In the genomic region with DNA sequence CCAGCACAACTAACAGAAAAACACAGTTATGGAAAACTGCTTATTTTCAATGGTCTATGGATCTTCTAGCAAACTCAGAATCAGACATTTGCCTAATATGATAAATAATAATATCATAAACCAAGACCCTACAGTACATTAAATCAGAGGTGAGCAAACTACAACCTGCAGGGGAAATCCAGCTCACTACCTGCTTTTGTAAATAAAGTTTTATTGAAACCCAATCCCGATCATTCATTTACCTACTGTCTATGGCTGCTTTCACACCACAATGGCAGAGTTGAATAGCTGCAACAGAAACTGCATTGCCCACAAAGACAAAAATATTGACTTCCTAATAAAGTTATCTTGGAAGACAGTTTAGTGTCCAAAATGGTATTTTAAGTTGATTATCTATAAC, we compare ENCODE assay signal across 20 cellular contexts.
DNase-seq lines count a peak whose midpoint lies in the region; ATAC-seq, FAIRE-seq and TF ChIP-seq lines count a peak whose summit lies in the region.
"Had no signal": no experiment of that assay in that cellular context is flagged by ENCODE, and none has a peak within 500 bp of the region (broad histone marks: within the 10 kb centered on the region; RNA-seq: fewer than 3 reads in every experiment).

No MANE protein-coding gene starts in this region.

- no peak overlapping the region for H3K27ac Mint-ChIP-seq in activated naive CD4-positive, alpha-beta T cell treated with anti-CD3 and anti-CD28 coated beads, Interleukin-2, amount 50 U/mL, for 72 hours
- H3K27ac Mint-ChIP-seq: B cell; CD4-positive, alpha-beta T cell; CD8-positive, alpha-beta T cell had no signal

- CTCF ChIA-PET in K562 (lab: Yijun Ruan, JAX; ENCODE audit: low intra/inter-chr PET ratio): no interaction called here

- H3K27ac ChIP-seq in DOHH2 (ENCODE audit: low read depth, low read length): no peak overlapping the region
- peak overlapping the region; percentile 17; the same call in 1 of the 2 replicates for H3K27ac ChIP-seq in SU-DHL-6 (ENCODE audit: low read depth, low read length)
- H3K27ac ChIP-seq in K562 (ENCODE audit: extremely low read depth, low read depth, low read length): no peak overlapping the region
- H3K27ac ChIP-seq: 22Rv1; A549; BLaER1 treated with 17β-estradiol and CSF1 and Interleukin-3, amounts not matched to agents 10 nM and 100 nM; C4-2B had no signal

- no peak for TF ChIP-seq EP300 in K562 (IDR thresholded peaks at IDR 0.05; ENCODE audit: low read length)

- H3K27me3 ChIP-seq in DOHH2 (ENCODE audit: control insufficient read depth, low read length): no peaks in the 10 kb centered on the region
- H3K27me3 ChIP-seq in SU-DHL-6 (ENCODE audit: low read length): no peaks in the 10 kb centered on the region
- H3K27me3 ChIP-seq in K562 (ENCODE audit: control insufficient read depth in 2 of 2, insufficient read depth in 2 of 2, low read length in 2 of 2): no peaks in the 10 kb centered on the region
- H3K27me3 ChIP-seq: BLaER1 treated with 17β-estradiol and CSF1 and Interleukin-3, amounts not matched to agents 10 nM and 100 nM had no signal

- H3F3A ChIP-seq in DOHH2 (ENCODE audit: control insufficient read depth, insufficient read depth) (no peaks in the 10 kb centered on the region), SU-DHL-6 (ENCODE audit: insufficient read depth) (0 out of 2 replicates have a peak, but pooled peaks cover 10% of the 10 kb centered on the region)

- in situ Hi-C loops in K562 (cut with MboI): no loop called here

- TF ChIP-seq POLR2A in K562 (conservative IDR thresholded peaks at IDR 0.05): no peak

- no peak for ATAC-seq in K562
- ATAC-seq in activated naive CD4-positive, alpha-beta T cell treated with anti-CD3 and anti-CD28 coated beads, Interleukin-2, amount 50 U/mL, for 72 hours: no peak
- ATAC-seq: A549; CD8-positive, alpha-beta T cell had no signal

- whole genome bisulfite sequencing in K562 (ENCODE audit: insufficient coverage, low coverage, missing lambda C conversion rate): 74% methylated on average over 1 of the region's 1 CpG

- TF ChIP-seq CTCF in DOHH2 (IDR thresholded peaks at IDR 0.05; ENCODE audit: low read depth, low read length, poor library complexity, severe bottlenecking): no peak
- TF ChIP-seq CTCF in SU-DHL-6 (IDR thresholded peaks at IDR 0.05; ENCODE audit: insufficient read depth, low read length, poor library complexity, severe bottlenecking): no peak
- no peak for TF ChIP-seq CTCF in K562 (IDR thresholded peaks at IDR 0.05 in 2 of 3, conservative IDR thresholded peaks at IDR 0.05 in 1 of 3; ENCODE audit: insufficient read depth in 2 of 3, low read depth in 1 of 3, low read length in 3 of 3)

- H3K9me2 ChIP-seq in DOHH2 (replicated peaks; ENCODE audit: control insufficient read depth, low read length) (no peaks in the 10 kb centered on the region), SU-DHL-6 (replicated peaks; ENCODE audit: insufficient read depth, low read length) (no peaks in the 10 kb centered on the region)

- H4K20me1 ChIP-seq in DOHH2 (ENCODE audit: control insufficient read depth, insufficient read depth, low read depth, low read length): no peaks in the 10 kb centered on the region
- H4K20me1 ChIP-seq in SU-DHL-6 (ENCODE audit: low read depth, low read length): no peaks in the 10 kb centered on the region
- no peaks in the 10 kb centered on the region; the same call in 1 of the 2 replicates for H4K20me1 ChIP-seq in K562 (replicated peaks; ENCODE audit: control insufficient read depth, insufficient read depth, low read length)
- H4K20me1 ChIP-seq: BLaER1 treated with 17β-estradiol and CSF1 and Interleukin-3, amounts not matched to agents 10 nM and 100 nM had no signal

- no peaks in the 10 kb centered on the region for H3K36me3 Mint-ChIP-seq in activated naive CD4-positive, alpha-beta T cell treated with anti-CD3 and anti-CD28 coated beads, Interleukin-2, amount 50 U/mL, for 72 hours
- H3K36me3 Mint-ChIP-seq: CD8-positive, alpha-beta T cell had no signal

- no peak overlapping the region for H2AFZ ChIP-seq in SU-DHL-6 (ENCODE audit: low read depth, low read length, severe bottlenecking)
- H2AFZ ChIP-seq in K562 (ENCODE audit: low read depth, low read length): no peak overlapping the region

- H3K4me3 ChIP-seq in DOHH2 (ENCODE audit: low read length) (no peak overlapping the region), SU-DHL-6 (ENCODE audit: insufficient read depth, low read length, poor library complexity, severe bottlenecking) (no peak overlapping the region), K562 (no peak overlapping the region)
- H3K4me3 ChIP-seq: A549; BLaER1 treated with 17β-estradiol and CSF1 and Interleukin-3, amounts not matched to agents 10 nM and 100 nM had no signal

- no peak for TF ChIP-seq RAD21 in K562 (CRISPR knock-in tag; conservative IDR thresholded peaks at IDR 0.05 in 1 of 2, IDR thresholded peaks at IDR 0.05 in 1 of 2)

- intact Hi-C loops in K562 (cut with micrococcal nuclease): no loop called here

- DNase-seq in K562 (ENCODE audit: extremely low read depth in 1 of 4, low spot score in 3 of 4) (no peak), cerebellum (ENCODE audit: low spot score) (no peak)
- no peak for DNase-seq in activated naive CD4-positive, alpha-beta T cell treated with anti-CD3 and anti-CD28 coated beads, Interleukin-2, amount 50 U/mL, for 72 hours (ENCODE audit: low spot score in 2 of 2)
- DNase-seq: AML-193; Caco-2; Calu3; CD4-positive, alpha-beta T cell; DMS79 treated with DMSO at 0.1 percent for 48 hours; EL; GDM1 had no signal

- no peaks in the 10 kb centered on the region for H3K9me1 ChIP-seq in K562 (ENCODE audit: control insufficient read depth, insufficient read depth, low read length)

- H3K9ac ChIP-seq in SU-DHL-6 (ENCODE audit: low read length) (no peak overlapping the region), K562 (ENCODE audit: insufficient read depth in 1 of 2, low read depth in 2 of 2, low read length in 2 of 2) (no peak overlapping the region)
- H3K9ac ChIP-seq: BLaER1 treated with 17β-estradiol and CSF1 and Interleukin-3, amounts not matched to agents 10 nM and 100 nM had no signal

- peaks cover 67% of the 10 kb centered on the region for H3K4me1 ChIP-seq in DOHH2 (ENCODE audit: control insufficient read depth, low read length)
- H3K4me1 ChIP-seq in K562 (replicated peaks in 1 of 2; ENCODE audit: control insufficient read depth in 2 of 2, insufficient read depth in 2 of 2, low read length in 2 of 2): peaks cover 4 to 12% of the 10 kb centered on the region in 2 experiments; a peak in 3 of 5 replicates
- H3K4me1 ChIP-seq: A549; BLaER1 treated with 17β-estradiol and CSF1 and Interleukin-3, amounts not matched to agents 10 nM and 100 nM had no signal

- H3K9me3 ChIP-seq in DOHH2 (ENCODE audit: control insufficient read depth, insufficient read depth, low read length): peaks cover 11% of the 10 kb centered on the region; the same call in 1 of the 2 replicates
- H3K9me3 ChIP-seq in SU-DHL-6 (ENCODE audit: insufficient read depth, low read length): no peaks in the 10 kb centered on the region
- H3K9me3 ChIP-seq in K562 (replicated peaks; ENCODE audit: control insufficient read depth, insufficient read depth, low read depth, low read length): no peaks in the 10 kb centered on the region
- H3K9me3 ChIP-seq: A549; BLaER1 treated with 17β-estradiol and CSF1 and Interleukin-3, amounts not matched to agents 10 nM and 100 nM; Caco-2 had no signal

- H3K4me2 ChIP-seq in DOHH2 (ENCODE audit: low read length) (peak overlapping the region; percentile 70; the same call in 1 of the 2 replicates), SU-DHL-6 (ENCODE audit: low read depth, low read length, poor library complexity, severe bottlenecking) (peak overlapping the region; percentile 4), K562 (ENCODE audit: insufficient read depth, low read length) (no peak overlapping the region)
- H3K4me2 ChIP-seq: A549; BLaER1 treated with 17β-estradiol and CSF1 and Interleukin-3, amounts not matched to agents 10 nM and 100 nM had no signal

- no peak for FAIRE-seq in K562 (lab: Jason Lieb, UNC)
- FAIRE-seq: A549, D721Med, GM19239 had no signal

- no peaks in the 10 kb centered on the region for H3K9me3 Mint-ChIP-seq in activated naive CD4-positive, alpha-beta T cell treated with anti-CD3 and anti-CD28 coated beads, Interleukin-2, amount 50 U/mL, for 72 hours
- H3K9me3 Mint-ChIP-seq: CD4-positive, alpha-beta T cell; CD8-positive, alpha-beta T cell had no signal

- H3K36me3 ChIP-seq in DOHH2 (ENCODE audit: control insufficient read depth, low read length): peaks cover 13% of the 10 kb centered on the region
- no peaks in the 10 kb centered on the region for H3K36me3 ChIP-seq in SU-DHL-6 (ENCODE audit: low read length)
- H3K36me3 ChIP-seq in K562 (ENCODE audit: control insufficient read depth, insufficient read depth, low read length): no peaks in the 10 kb centered on the region
- H3K36me3 ChIP-seq: BLaER1 treated with 17β-estradiol and CSF1 and Interleukin-3, amounts not matched to agents 10 nM and 100 nM had no signal

- BruUV-seq in K562 (replicated peaks; lab: Mats Ljungman, UMichigan): no TSS peak

- peaks cover 10% of the 10 kb centered on the region for H3K79me2 ChIP-seq in DOHH2 (ENCODE audit: control insufficient read depth, low read length)
- no peaks in the 10 kb centered on the region for H3K79me2 ChIP-seq in SU-DHL-6 (ENCODE audit: insufficient read depth, low read length)
- peaks cover 5% of the 10 kb centered on the region; the same call in 1 of the 3 replicates for H3K79me2 ChIP-seq in K562 (ENCODE audit: control insufficient read depth, insufficient read depth, low read length)

- POLR2A ChIA-PET in K562 (lab: Yijun Ruan, JAX): interaction anchor here (0.8 to 0.9 kb wide), 2 partner anchors 18 to 209 kb away, joined by 3 read pairs; no protein-coding TSS in a partner anchor

TF ChIP-seq in K562, 482 proteins besides CTCF, POLR2A, EP300 and RAD21 (continues in another document):
- TF ChIP-seq FOXJ2 (tag; IDR thresholded peaks at IDR 0.05) (no peak), GABPA (tag; conservative IDR thresholded peaks at IDR 0.05; ENCODE audit: low read depth) (no peak), SMC3 (conservative IDR thresholded peaks at IDR 0.05; ENCODE audit: insufficient read depth, low read depth, low read length) (no peak)
- TF ChIP-seq, protein P1, sequence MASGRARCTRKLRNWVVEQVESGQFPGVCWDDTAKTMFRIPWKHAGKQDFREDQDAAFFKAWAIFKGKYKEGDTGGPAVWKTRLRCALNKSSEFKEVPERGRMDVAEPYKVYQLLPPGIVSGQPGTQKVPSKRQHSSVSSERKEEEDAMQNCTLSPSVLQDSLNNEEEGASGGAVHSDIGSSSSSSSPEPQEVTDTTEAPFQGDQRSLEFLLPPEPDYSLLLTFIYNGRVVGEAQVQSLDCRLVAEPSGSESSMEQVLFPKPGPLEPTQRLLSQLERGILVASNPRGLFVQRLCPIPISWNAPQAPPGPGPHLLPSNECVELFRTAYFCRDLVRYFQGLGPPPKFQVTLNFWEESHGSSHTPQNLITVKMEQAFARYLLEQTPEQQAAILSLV (tag; IDR thresholded peaks at IDR 0.05): no peak
